1 cellular context compared by ENCODE assay signal in genomic region chr4:20618729-20619128, GRCh38.
TF ChIP-seq lines count a peak whose summit lies in the region.

No MANE protein-coding gene starts in this region.

TF ChIP-seq in WTC11, 78 proteins besides CTCF, POLR2A, EP300 and RAD21 (continued from another document):
- TF ChIP-seq ZNF138 (CRISPR knock-in tag; conservative IDR thresholded peaks at IDR 0.05) (no peak), IRF1 (CRISPR knock-in tag; IDR thresholded peaks at IDR 0.05) (no peak), MAX (CRISPR knock-in tag; IDR thresholded peaks at IDR 0.05) (no peak), TCF7 (CRISPR knock-in tag; IDR thresholded peaks at IDR 0.05; ENCODE audit: low read depth) (no peak), JUN (CRISPR knock-in tag; IDR thresholded peaks at IDR 0.05) (no peak)
TF ChIP-seq in WTC11: peak in this region for 0.
